ENCODE assay signal across 25 cellular contexts in the genomic region with DNA sequence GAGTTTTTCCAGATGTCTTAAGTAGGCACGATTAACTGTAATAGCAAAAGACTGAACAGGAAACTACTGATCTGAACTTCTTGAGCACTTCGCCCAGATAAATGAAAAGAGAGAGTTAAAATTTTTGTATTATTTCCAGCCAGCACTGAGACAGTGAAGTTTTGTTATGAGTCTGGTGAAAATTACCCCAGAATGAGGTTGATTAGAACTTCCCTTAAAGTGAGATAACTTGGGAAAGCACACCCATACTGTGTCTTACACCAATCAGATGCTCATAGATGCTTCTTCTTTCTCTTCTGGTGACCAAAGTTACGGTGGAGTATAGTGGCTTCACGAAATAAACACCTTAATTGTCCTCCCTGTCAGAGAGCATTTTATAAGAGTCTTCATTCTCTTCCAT.
"Had no signal": no experiment of that assay in that cellular context is flagged by ENCODE, and none has a peak within 500 bp of the region (broad histone marks: within the 10 kb centered on the region; RNA-seq: fewer than 3 reads in every experiment).

No MANE protein-coding gene starts in this region.

- H3K27me3 Mint-ChIP-seq: activated naive CD8-positive, alpha-beta T cell; naive B cell; stimulated activated naive B cell treated with anti-CD40 and anti-IgM and Interleukin-4, amounts not matched to agents 10 μg/mL and 1 μg/mL and 100 μg/mL, for 72 hours had no signal

- H3K27ac Mint-ChIP-seq: activated naive CD8-positive, alpha-beta T cell; stimulated activated naive B cell treated with anti-CD40 and anti-IgM and Interleukin-4, amounts not matched to agents 10 μg/mL and 1 μg/mL and 100 μg/mL, for 72 hours had no signal

- H3K27me3 ChIP-seq: body of pancreas, colonic mucosa, gastrocnemius medialis, hepatocyte, pancreas, suprapubic skin, tibial artery, upper lobe of right lung had no signal

- H3K36me3 ChIP-seq: colonic mucosa, gastrocnemius medialis, pancreas, prostate gland, suprapubic skin, upper lobe of right lung had no signal

- H3K4me3 Mint-ChIP-seq: activated naive CD8-positive, alpha-beta T cell; naive B cell; stimulated activated naive B cell treated with anti-CD40 and anti-IgM and Interleukin-4, amounts not matched to agents 10 μg/mL and 1 μg/mL and 100 μg/mL, for 72 hours had no signal

- H3K4me1 Mint-ChIP-seq: naive B cell had no signal

- H3K9me3 ChIP-seq: body of pancreas, colonic mucosa, gastrocnemius medialis, pancreas, prostate gland, suprapubic skin, tibial artery, upper lobe of right lung had no signal

- ATAC-seq: body of pancreas; gastrocnemius medialis; left ventricle myocardium superior; stimulated activated naive B cell treated with anti-CD40 and anti-IgM and Interleukin-4, amounts not matched to agents 10 μg/mL and 1 μg/mL and 100 μg/mL, for 72 hours had no signal

- DNase-seq: activated CD4-positive, alpha-beta T cell treated with anti-CD3 and anti-CD28 coated beads for 4 hours; activated CD4-positive, alpha-beta T cell treated with anti-CD3 and anti-CD28 coated beads, Interleukin-2, amount 50 U/mL, for 4 hours; activated effector memory CD4-positive, alpha-beta T cell treated with Interleukin-2 at 50 U/mL for 16 hours; activated naive CD4-positive, alpha-beta T cell treated with Interleukin-2 at 50 U/mL for 16 hours; activated T-cell treated with anti-CD3 and anti-CD28 coated beads for 4 hours; anterior cingulate cortex; body of pancreas; cerebellar nuclear complex; colonic mucosa; effector memory CD4-positive, alpha-beta T cell; gastrocnemius medialis; left cardiac atrium; left ventricle myocardium superior; naive B cell; pancreas; stimulated activated CD4-positive, alpha-beta T cell treated with anti-CD3 and anti-CD28 coated beads, Interleukin-15, amount 100 ng/mL, for 24 hours; stimulated activated CD4-positive, alpha-beta T cell treated with anti-CD3 and anti-CD28 coated beads, Interleukin-2, amount 100 ng/mL, for 24 hours; stimulated activated naive B cell treated with anti-CD40 and anti-IgM and Interleukin-4, amounts not matched to agents 10 μg/mL and 1 μg/mL and 100 μg/mL, for 72 hours; tibial artery; upper lobe of right lung had no signal

- H3K4me3 ChIP-seq: body of pancreas, colonic mucosa, gastrocnemius medialis, hepatocyte, pancreas, prostate gland, suprapubic skin, tibial artery, upper lobe of right lung had no signal

- H3K79me2 ChIP-seq: hepatocyte had no signal

- H2AFZ ChIP-seq: hepatocyte had no signal

- H3K27ac ChIP-seq: body of pancreas, gastrocnemius medialis, hepatocyte, pancreas, prostate gland, suprapubic skin, tibial artery, upper lobe of right lung, VCaP had no signal

- H3K4me2 ChIP-seq: hepatocyte had no signal

- H3K4me1 ChIP-seq: body of pancreas, colonic mucosa, pancreas, prostate gland, suprapubic skin, tibial artery, upper lobe of right lung had no signal
